ENCODE assay signal across 28 cellular contexts in the genomic region with DNA sequence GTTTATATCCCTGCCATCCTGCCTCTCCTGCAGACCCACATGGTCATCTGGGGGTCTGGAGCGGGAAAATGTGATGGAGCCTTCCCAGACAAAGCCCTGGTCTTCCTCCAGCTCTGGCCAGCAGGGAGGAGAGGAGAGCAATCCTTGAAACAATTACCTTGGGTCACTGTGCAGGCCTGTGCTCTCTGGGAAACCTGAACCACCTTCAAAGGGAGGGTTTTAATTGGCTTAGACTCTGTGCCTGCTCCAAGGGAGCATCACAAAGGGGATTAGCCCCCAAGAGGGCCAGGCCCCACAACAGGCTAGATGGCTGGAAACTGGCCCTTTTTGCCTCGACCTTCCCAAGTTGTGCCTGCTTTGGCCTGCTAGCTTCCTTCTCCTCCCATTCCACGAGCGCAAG.
DNase-seq lines count a peak whose midpoint lies in the region; ATAC-seq and TF ChIP-seq lines count a peak whose summit lies in the region.
"Had no signal": no experiment of that assay in that cellular context is flagged by ENCODE, and none has a peak within 500 bp of the region (broad histone marks: within the 10 kb centered on the region; RNA-seq: fewer than 3 reads in every experiment).

No MANE protein-coding gene starts in this region.

- H3K4me1 ChIP-seq in endodermal cell (ENCODE audit: control insufficient read depth, insufficient read depth, low read length), result peaks cover 30% of the 10 kb centered on the region
- H3K4me1 ChIP-seq: upper lobe of right lung had no signal

- no peak overlapping the region for H3K9ac ChIP-seq in endodermal cell (ENCODE audit: extremely low read depth, low read length, poor library complexity, severe bottlenecking)

- no peak overlapping the region for H3K4me3 ChIP-seq in H7 (ENCODE audit: insufficient read depth, low read depth, low read length)
- H3K4me3 ChIP-seq in endodermal cell (ENCODE audit: low read length), result no peak overlapping the region
- H3K4me3 ChIP-seq: lower lobe of right lung, upper lobe of right lung had no signal

- H3K27me3 ChIP-seq in H7 (ENCODE audit: control insufficient read depth, insufficient read depth, low read length), result no peaks in the 10 kb centered on the region
- no peaks in the 10 kb centered on the region for H3K27me3 ChIP-seq in endodermal cell (ENCODE audit: control insufficient read depth, insufficient read depth, low read length, poor library complexity, severe bottlenecking)
- H3K27me3 ChIP-seq: upper lobe of right lung had no signal

- H3K9me3 Mint-ChIP-seq in endodermal cell (no peaks in the 10 kb centered on the region), nephron progenitor cell (peaks cover 3% of the 10 kb centered on the region)
- H3K9me3 Mint-ChIP-seq: activated naive CD8-positive, alpha-beta T cell treated with anti-CD3 and anti-CD28 coated beads for 36 hours; neural crest cell; T-helper 2 cell treated with Interferon-gamma antibody and Interleukin-4, amounts not matched to agents 5 μg/mL and 100 μg/mL, for 36 hours had no signal

- ATAC-seq in HG03342 (IDR thresholded peaks at IDR 0.05; ENCODE audit: unreplicated experiment) (no peak), GM18502 (IDR thresholded peaks at IDR 0.05; ENCODE audit: poor library complexity, unreplicated experiment) (no peak), HG03457 (IDR thresholded peaks at IDR 0.05; ENCODE audit: unreplicated experiment) (no peak)
- ATAC-seq: lower lobe of right lung; sciatic nerve; stimulated activated effector memory CD8-positive, alpha-beta T cell treated with anti-CD3 and anti-CD28 coated beads, Interleukin-12 subunit alpha, Interleukin-12 subunit beta, amount 100 ng/mL, for 72 hours; upper lobe of right lung had no signal

- H3K27me3 Mint-ChIP-seq in endodermal cell (ENCODE audit: insufficient read depth) (no peaks in the 10 kb centered on the region), nephron progenitor cell (ENCODE audit: low read depth, poor library complexity) (peaks cover 2% of the 10 kb centered on the region)
- H3K27me3 Mint-ChIP-seq: activated naive CD8-positive, alpha-beta T cell treated with anti-CD3 and anti-CD28 coated beads for 36 hours had no signal

- H3K27ac Mint-ChIP-seq in endodermal cell (peak overlapping the region; percentile 92), nephron progenitor cell (peak overlapping the region; percentile 98)
- H3K27ac Mint-ChIP-seq: activated naive CD8-positive, alpha-beta T cell treated with anti-CD3 and anti-CD28 coated beads for 36 hours; stimulated activated effector memory CD8-positive, alpha-beta T cell treated with anti-CD3 and anti-CD28 coated beads, Interleukin-12 subunit alpha, Interleukin-12 subunit beta, amount 100 ng/mL, for 72 hours; T-helper 2 cell treated with Interferon-gamma antibody and Interleukin-4, amounts not matched to agents 5 μg/mL and 100 μg/mL, for 36 hours had no signal

- H3K36me3 Mint-ChIP-seq in endodermal cell (ENCODE audit: low read depth) (no peaks in the 10 kb centered on the region), nephron progenitor cell (ENCODE audit: low read depth) (peaks cover 6% of the 10 kb centered on the region)
- H3K36me3 Mint-ChIP-seq: activated naive CD8-positive, alpha-beta T cell treated with anti-CD3 and anti-CD28 coated beads for 36 hours; stimulated activated effector memory CD8-positive, alpha-beta T cell treated with anti-CD3 and anti-CD28 coated beads, Interleukin-12 subunit alpha, Interleukin-12 subunit beta, amount 100 ng/mL, for 72 hours had no signal

- H3K36me3 ChIP-seq in H7 (replicated peaks; ENCODE audit: control insufficient read depth, insufficient read depth, low read length) (no peaks in the 10 kb centered on the region), endodermal cell (ENCODE audit: control insufficient read depth, insufficient read depth, low read length) (no peaks in the 10 kb centered on the region)
- H3K36me3 ChIP-seq: lower lobe of right lung, upper lobe of right lung had no signal

- peak; percentile 14 for TF ChIP-seq CTCF in endodermal cell (conservative IDR thresholded peaks at IDR 0.05)
- TF ChIP-seq CTCF in nephron progenitor cell (IDR thresholded peaks at IDR 0.05), result no peak

- no peak overlapping the region for H3K4me3 Mint-ChIP-seq in endodermal cell
- no peak overlapping the region for H3K4me3 Mint-ChIP-seq in nephron progenitor cell
- H3K4me3 Mint-ChIP-seq: activated naive CD8-positive, alpha-beta T cell treated with anti-CD3 and anti-CD28 coated beads for 36 hours; neural crest cell; stimulated activated effector memory CD8-positive, alpha-beta T cell treated with anti-CD3 and anti-CD28 coated beads, Interleukin-12 subunit alpha, Interleukin-12 subunit beta, amount 100 ng/mL, for 72 hours; T-helper 2 cell treated with Interferon-gamma antibody and Interleukin-4, amounts not matched to agents 5 μg/mL and 100 μg/mL, for 36 hours had no signal

- H3K9me3 ChIP-seq in endodermal cell (ENCODE audit: control insufficient read depth, low read length), result no peaks in the 10 kb centered on the region
- H3K9me3 ChIP-seq: Caco-2, lower lobe of right lung had no signal

- 60 to 81% methylated on average over 1 to 4 of the region's 4 CpGs for WGBS in endodermal cell (ENCODE audit: insufficient coverage in 1 of 2, insufficient read length in 1 of 2), 2 experiments

- DNase-seq in H7 (peak; percentile 51), NCI-H82 (lab: John Stamatoyannopoulos, UW) (peak; percentile 86), endodermal cell (no peak), nephron progenitor cell (no peak), kidney tubule cell (ENCODE audit: low spot score) (no peak)
- DNase-seq: activated CD4-positive, alpha-beta T cell treated with anti-CD3 and anti-CD28 coated beads for 48 hours; activated effector memory CD4-positive, alpha-beta T cell treated with anti-CD3 and anti-CD28 coated beads, Interleukin-2, amount 50 U/mL, for 16 hours; activated naive CD8-positive, alpha-beta T cell treated with anti-CD3 and anti-CD28 coated beads for 36 hours; activated T-cell treated with anti-CD3 and anti-CD28 coated beads, Interleukin-2, amount 50 U/mL, for 1 hour; aorta; Caco-2; caudate nucleus; DND-41; KG1; lower lobe of right lung; NCI-H2029 treated with DMSO at 0.1 percent for 48 hours; NCI-H2227 treated with DMSO at 0.1 percent for 48 hours; NCI-H774; stimulated activated CD4-positive, alpha-beta T cell treated with anti-CD3 and anti-CD28 coated beads, Interleukin-4, amount 100 ng/mL, for 24 hours; substantia nigra; upper lobe of right lung had no signal

- H3K4me1 Mint-ChIP-seq in endodermal cell (peaks cover 45% of the 10 kb centered on the region), nephron progenitor cell (peaks cover 84% of the 10 kb centered on the region)
- H3K4me1 Mint-ChIP-seq: activated naive CD8-positive, alpha-beta T cell treated with anti-CD3 and anti-CD28 coated beads for 36 hours; stimulated activated effector memory CD8-positive, alpha-beta T cell treated with anti-CD3 and anti-CD28 coated beads, Interleukin-12 subunit alpha, Interleukin-12 subunit beta, amount 100 ng/mL, for 72 hours had no signal

- H3K27ac ChIP-seq in endodermal cell (ENCODE audit: low read depth, low read length), result no peak overlapping the region
- H3K27ac ChIP-seq: lower lobe of right lung, upper lobe of right lung had no signal

Comparison
In these comparisons a context has a peak if more than half of its experiments do, and no peak if none do; other contexts are left out.
1. DNase-seq: peak in H7 (single experiment) and NCI-H82 (single experiment); none in endodermal cell (single experiment), nephron progenitor cell (single experiment) and kidney tubule cell (single experiment).